Comparison of ENCODE assay signal across 31 cellular contexts in genomic region chr14:99381688-99382060, GRCh38.
"Had no signal": no experiment of that assay in that cellular context is flagged by ENCODE, and none has a peak within 500 bp of the region (broad histone marks: within the 10 kb centered on the region; RNA-seq: fewer than 3 reads in every experiment).

No MANE protein-coding gene starts in this region.

- H3K4me1 ChIP-seq: adrenal gland, colonic mucosa, gastroesophageal sphincter, left ventricle myocardium inferior, right atrium auricular region, stomach, thyroid gland, upper lobe of left lung, vagina had no signal

- ATAC-seq: activated CD8-positive, alpha-beta T cell treated with anti-CD3 and anti-CD28 coated beads for 36 hours; activated T-cell treated with anti-CD3 and anti-CD28 coated beads, Interleukin-2, amount 50 U/mL, for 4 hours; activated T-helper 17 cell treated with anti-CD3 and anti-CD28 coated beads, Interleukin-2, amount 50 U/mL, for 72 hours; body of pancreas; gastroesophageal sphincter; naive thymus-derived CD4-positive, alpha-beta T cell had no signal

- H3K9me3 ChIP-seq: adrenal gland, body of pancreas, colonic mucosa, left ventricle myocardium inferior, right atrium auricular region, stomach, thyroid gland, upper lobe of left lung, vagina had no signal

- H3K36me3 Mint-ChIP-seq: activated naive CD8-positive, alpha-beta T cell treated with anti-CD3 and anti-CD28 coated beads for 36 hours; mesothelial cell of epicardium; naive thymus-derived CD4-positive, alpha-beta T cell; stimulated activated naive B cell treated with anti-CD40 and anti-IgM and Interleukin-4, amounts not matched to agents 10 μg/mL and 1 μg/mL and 100 μg/mL, for 72 hours had no signal

- H3K4me3 ChIP-seq: adrenal gland, body of pancreas, colonic mucosa, dorsolateral prefrontal cortex, gastroesophageal sphincter, hepatocyte, left ventricle myocardium inferior, right atrium auricular region, smooth muscle cell, stomach, thyroid gland, upper lobe of left lung, vagina had no signal

- H3K4me1 Mint-ChIP-seq: activated CD4-positive, alpha-beta T cell treated with anti-CD3 and anti-CD28 coated beads, Interleukin-2, amount 10 ng/mL, durations not matched to agents 24 days and 14 days; activated naive CD8-positive, alpha-beta T cell treated with anti-CD3 and anti-CD28 coated beads for 36 hours had no signal

- DNase-seq: activated CD4-positive, alpha-beta T cell treated with anti-CD3 and anti-CD28 coated beads, Interleukin-2, amount 10 ng/mL, durations not matched to agents 24 days and 14 days; activated CD4-positive, CD25-positive, alpha-beta regulatory T cell treated with anti-CD3 and anti-CD28 coated beads, Interleukin-2, amount 50 U/mL, for 72 hours; activated CD8-positive, alpha-beta T cell treated with anti-CD3 and anti-CD28 coated beads for 36 hours; activated naive CD4-positive, alpha-beta T cell treated with Interleukin-2 at 50 U/mL for 16 hours; activated naive CD8-positive, alpha-beta T cell treated with anti-CD3 and anti-CD28 coated beads for 36 hours; activated T-cell treated with anti-CD3 and anti-CD28 coated beads, Interleukin-2, amount 50 U/mL, for 4 hours; adrenal gland; cerebellar nuclear complex; colonic mucosa; effector memory CD4-positive, alpha-beta T cell; islet precursor cell; left ventricle myocardium inferior; occipital lobe; stimulated activated CD4-positive, alpha-beta T cell treated with anti-CD3 and anti-CD28 coated beads, Interleukin-1b, Interleukin-23, amount 100 ng/mL, for 48 hours; stimulated activated CD4-positive, alpha-beta T cell treated with anti-CD3 and anti-CD28 coated beads, Interleukin-4, amount 100 ng/mL, for 4 hours; stimulated activated CD8-positive, alpha-beta memory T cell treated with anti-CD3 and anti-CD28 coated beads, Interleukin-4, amount 100 ng/mL, for 48 hours; stimulated activated naive B cell treated with anti-CD40 and anti-IgM and Interleukin-4, amounts not matched to agents 10 μg/mL and 1 μg/mL and 100 μg/mL, for 72 hours; stomach; T1000; thyroid gland; upper lobe of left lung had no signal

- H3K27ac Mint-ChIP-seq: activated CD4-positive, alpha-beta T cell treated with anti-CD3 and anti-CD28 coated beads, Interleukin-2, amount 10 ng/mL, durations not matched to agents 24 days and 14 days; activated CD8-positive, alpha-beta T cell treated with anti-CD3 and anti-CD28 coated beads for 36 hours; activated naive CD8-positive, alpha-beta T cell treated with anti-CD3 and anti-CD28 coated beads for 36 hours; activated T-helper 17 cell treated with anti-CD3 and anti-CD28 coated beads, Interleukin-2, amount 50 U/mL, for 72 hours; mesothelial cell of epicardium; naive thymus-derived CD4-positive, alpha-beta T cell; stimulated activated naive B cell treated with anti-CD40 and anti-IgM and Interleukin-4, amounts not matched to agents 10 μg/mL and 1 μg/mL and 100 μg/mL, for 72 hours had no signal

- H3K27ac ChIP-seq: adrenal gland, body of pancreas, colonic mucosa, dorsolateral prefrontal cortex, gastroesophageal sphincter, hepatocyte, left ventricle myocardium inferior, right atrium auricular region, stomach, thyroid gland, upper lobe of left lung, vagina had no signal

- H3K36me3 ChIP-seq: adrenal gland, colonic mucosa, gastroesophageal sphincter, left ventricle myocardium inferior, right atrium auricular region, stomach, thyroid gland, upper lobe of left lung, vagina had no signal

- H3K27me3 ChIP-seq: body of pancreas, colonic mucosa, hepatocyte, right atrium auricular region, thyroid gland, upper lobe of left lung, vagina had no signal

- H3K4me3 Mint-ChIP-seq: activated CD4-positive, alpha-beta T cell treated with anti-CD3 and anti-CD28 coated beads, Interleukin-2, amount 10 ng/mL, durations not matched to agents 24 days and 14 days; activated CD8-positive, alpha-beta T cell treated with anti-CD3 and anti-CD28 coated beads for 36 hours; activated naive CD8-positive, alpha-beta T cell treated with anti-CD3 and anti-CD28 coated beads for 36 hours; activated T-cell treated with anti-CD3 and anti-CD28 coated beads, Interleukin-2, amount 50 U/mL, for 4 hours; activated T-helper 17 cell treated with anti-CD3 and anti-CD28 coated beads, Interleukin-2, amount 50 U/mL, for 72 hours; mesothelial cell of epicardium; naive thymus-derived CD4-positive, alpha-beta T cell; stimulated activated naive B cell treated with anti-CD40 and anti-IgM and Interleukin-4, amounts not matched to agents 10 μg/mL and 1 μg/mL and 100 μg/mL, for 72 hours had no signal

- H3K9me3 Mint-ChIP-seq: activated CD4-positive, alpha-beta T cell treated with anti-CD3 and anti-CD28 coated beads, Interleukin-2, amount 10 ng/mL, durations not matched to agents 24 days and 14 days; activated CD8-positive, alpha-beta T cell treated with anti-CD3 and anti-CD28 coated beads for 36 hours; activated naive CD8-positive, alpha-beta T cell treated with anti-CD3 and anti-CD28 coated beads for 36 hours; activated T-cell treated with anti-CD3 and anti-CD28 coated beads, Interleukin-2, amount 50 U/mL, for 4 hours; activated T-helper 17 cell treated with anti-CD3 and anti-CD28 coated beads, Interleukin-2, amount 50 U/mL, for 72 hours; naive thymus-derived CD4-positive, alpha-beta T cell; stimulated activated naive B cell treated with anti-CD40 and anti-IgM and Interleukin-4, amounts not matched to agents 10 μg/mL and 1 μg/mL and 100 μg/mL, for 72 hours had no signal
